Comparison of ENCODE assay signal across 13 cellular contexts in the genomic region with DNA sequence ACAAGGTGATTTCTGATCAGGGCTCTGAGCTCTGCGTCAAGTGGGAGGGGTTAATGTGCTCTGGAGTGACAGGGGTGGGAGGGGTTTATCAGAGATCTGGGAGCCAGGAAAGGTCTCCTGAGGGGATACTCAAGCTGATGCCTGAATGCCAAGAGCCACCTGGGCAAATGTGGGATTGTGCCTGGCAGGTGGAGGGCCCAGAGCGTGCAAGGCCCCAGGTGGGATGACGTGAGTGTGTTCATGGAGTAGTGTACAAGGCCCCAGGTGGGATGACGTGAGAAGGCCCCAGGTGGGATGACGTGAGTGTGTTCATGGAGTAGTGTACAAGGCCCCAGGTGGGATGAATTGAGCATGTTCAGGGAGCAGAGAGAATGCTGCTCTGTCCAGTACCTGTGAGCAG.
"Had no signal": no experiment of that assay in that cellular context is flagged by ENCODE, and none has a peak within 500 bp of the region (broad histone marks: within the 10 kb centered on the region; RNA-seq: fewer than 3 reads in every experiment).

No MANE protein-coding gene starts in this region.

- DNase-seq: activated CD4-positive, alpha-beta memory T cell treated with anti-CD3 and anti-CD28 coated beads for 36 hours; activated CD4-positive, alpha-beta T cell treated with anti-CD3 and anti-CD28 coated beads for 36 hours; activated naive CD4-positive, alpha-beta T cell treated with Interleukin-2 at 50 U/mL for 16 hours; activated T-cell treated with anti-CD3 and anti-CD28 coated beads for 4 hours; body of pancreas; caudate nucleus; foreskin fibroblast; mesenchymal stem cell; naive thymus-derived CD4-positive, alpha-beta T cell; ovary; stimulated activated CD4-positive, alpha-beta T cell treated with anti-CD3 and anti-CD28 coated beads, Interleukin-4, amount 100 ng/mL, for 4 hours; stimulated activated naive B cell treated with anti-CD40 and anti-IgM and Interleukin-4, amounts not matched to agents 10 μg/mL and 1 μg/mL and 100 μg/mL, for 72 hours had no signal

- ATAC-seq: activated CD4-positive, alpha-beta T cell treated with anti-CD3 and anti-CD28 coated beads for 36 hours; body of pancreas; naive thymus-derived CD4-positive, alpha-beta T cell; right lobe of liver; stimulated activated naive B cell treated with anti-CD40 and anti-IgM and Interleukin-4, amounts not matched to agents 10 μg/mL and 1 μg/mL and 100 μg/mL, for 72 hours had no signal
